Comparison of ENCODE assay signal across 8 cellular contexts in the genomic region with DNA sequence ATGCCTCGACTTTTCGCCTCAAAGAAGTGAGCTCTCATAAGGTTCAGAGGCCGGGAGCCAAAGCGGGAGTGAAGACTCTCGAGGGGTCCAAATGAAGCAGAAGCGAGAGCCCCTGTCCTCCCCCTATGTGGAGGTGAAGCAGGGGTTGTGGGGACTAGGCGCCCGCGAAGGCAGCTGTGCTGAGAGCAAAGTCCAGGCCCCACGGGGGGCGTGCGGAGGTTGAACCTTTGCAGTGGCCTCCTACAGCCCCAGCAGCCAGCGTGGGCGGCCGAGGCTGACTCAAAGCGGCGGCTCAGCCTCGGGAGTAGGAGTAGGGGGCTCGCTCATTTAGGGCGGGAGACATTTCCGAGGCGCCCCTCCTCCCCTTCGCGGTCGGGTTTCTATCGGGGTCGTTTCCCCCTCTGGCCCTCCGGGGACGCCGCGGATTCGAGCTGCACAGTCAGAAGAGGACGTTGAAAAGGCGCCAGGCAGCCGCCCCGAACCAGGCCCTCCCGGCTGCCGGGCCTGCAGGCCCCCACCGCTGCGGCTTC. TPM values are rescaled to one million over a fixed set of nuclear protein-coding genes. Genes with fewer than 3 reads are reported as not detected.
DNase-seq lines count a peak whose midpoint lies in the region; ATAC-seq and TF ChIP-seq lines count a peak whose summit lies in the region.

No MANE protein-coding gene starts in this region.

- no peaks in the 10 kb centered on the region for H3K9me3 Mint-ChIP-seq in activated T-cell treated with anti-CD3 and anti-CD28 coated beads, Interleukin-2, amount 50 U/mL, for 24 hours
- no peaks in the 10 kb centered on the region for H3K9me3 Mint-ChIP-seq in natural killer cell

- intact Hi-C loops in natural killer cell (cut with micrococcal nuclease) = loop anchor here (5.0 to 10.0 kb wide), 3 partner anchors 35 to 218 kb away; a partner anchor contains a TSS

- H3K4me1 Mint-ChIP-seq in activated T-cell treated with anti-CD3 and anti-CD28 coated beads, Interleukin-2, amount 50 U/mL, for 24 hours (ENCODE audit: low read depth) = peaks cover 40% of the 10 kb centered on the region
- peaks cover 35% of the 10 kb centered on the region in 2 donors for H3K4me1 Mint-ChIP-seq in natural killer cell

- H3K27me3 Mint-ChIP-seq in activated T-cell treated with anti-CD3 and anti-CD28 coated beads, Interleukin-2, amount 50 U/mL, for 24 hours = no peaks in the 10 kb centered on the region
- no peaks in the 10 kb centered on the region for H3K27me3 Mint-ChIP-seq in natural killer cell (ENCODE audit: low read depth in 2 of 2)

- TF ChIP-seq CTCF in RWPE1 (conservative IDR thresholded peaks at IDR 0.05; ENCODE audit: low read depth) = no peak
- TF ChIP-seq CTCF in natural killer cell (IDR thresholded peaks at IDR 0.05) = no peak

- peak overlapping the region; percentile 76 for H3K4me3 ChIP-seq in ectodermal cell (ENCODE audit: insufficient read depth, low read depth, low read length)
- peak overlapping the region; percentile 78 for H3K4me3 ChIP-seq in thymus (ENCODE audit: low read length)

- H3K36me3 ChIP-seq in ectodermal cell (ENCODE audit: control insufficient read depth, insufficient read depth, low read length) (no peaks in the 10 kb centered on the region), thymus (ENCODE audit: control insufficient read depth, insufficient read depth) (no peaks in the 10 kb centered on the region)

- H3K27ac Mint-ChIP-seq in activated T-cell treated with anti-CD3 and anti-CD28 coated beads, Interleukin-2, amount 50 U/mL, for 24 hours = no peak overlapping the region
- H3K27ac Mint-ChIP-seq in natural killer cell = no peak overlapping the region

- H3K4me1 ChIP-seq in ectodermal cell (ENCODE audit: control insufficient read depth, insufficient read depth, low read length) = peaks cover 30% of the 10 kb centered on the region
- H3K4me1 ChIP-seq in thymus (ENCODE audit: control insufficient read depth, insufficient read depth, low read length) = peaks cover 19% of the 10 kb centered on the region

- H3K27ac ChIP-seq in RWPE1 (peak overlapping the region; percentile 62), ectodermal cell (ENCODE audit: insufficient read depth, low read depth, low read length, poor library complexity, severe bottlenecking) (peak overlapping the region; percentile 80), thymus (ENCODE audit: low read depth) (peak overlapping the region; percentile 97)

- CTCF ChIA-PET in RWPE1 (lab: Yijun Ruan, JAX) = interaction anchor here (0.6 to 1.5 kb wide), 4 partner anchors 16 to 1093 kb away, joined by 3 to 6 read pairs (median 4); no protein-coding TSS in a partner anchor

- H3K36me3 Mint-ChIP-seq in activated T-cell treated with anti-CD3 and anti-CD28 coated beads, Interleukin-2, amount 50 U/mL, for 24 hours (ENCODE audit: low read depth) = peaks cover 8% of the 10 kb centered on the region
- no peaks in the 10 kb centered on the region for H3K36me3 Mint-ChIP-seq in natural killer cell

- peak; percentile 58 for DNase-seq in activated T-cell treated with anti-CD3 and anti-CD28 coated beads for 4 hours
- DNase-seq in activated T-cell treated with anti-CD3 and anti-CD28 coated beads, Interleukin-2, amount 50 U/mL, for 24 hours = no peak
- DNase-seq in RWPE1 (ENCODE audit: low spot score) = peak; percentile 28
- no peak for DNase-seq in natural killer cell
- DNase-seq in HK-2 (ENCODE audit: unreplicated experiment) = no peak

- peak; percentile 33 for ATAC-seq in HG02943 (IDR thresholded peaks at IDR 0.05; ENCODE audit: low read depth, unreplicated experiment)
- ATAC-seq in natural killer cell = peak; percentile 3 to 7 (median 3)

- peaks cover 14% of the 10 kb centered on the region for H3K27me3 ChIP-seq in ectodermal cell (ENCODE audit: control insufficient read depth, insufficient read depth, low read length, poor library complexity, severe bottlenecking)
- H3K27me3 ChIP-seq in thymus (ENCODE audit: control insufficient read depth, insufficient read depth) = no peaks in the 10 kb centered on the region

- H3K9me3 ChIP-seq in ectodermal cell (ENCODE audit: control insufficient read depth, low read length) (no peaks in the 10 kb centered on the region), thymus (ENCODE audit: control insufficient read depth) (no peaks in the 10 kb centered on the region)

- POLR2A ChIA-PET in RWPE1 (lab: Yijun Ruan, JAX; ENCODE audit: low non-redundant PET) = no interaction called here

- no peak overlapping the region for H3K4me3 Mint-ChIP-seq in activated T-cell treated with anti-CD3 and anti-CD28 coated beads, Interleukin-2, amount 50 U/mL, for 24 hours
- H3K4me3 Mint-ChIP-seq in natural killer cell = no peak overlapping the region

- WGBS in ectodermal cell, 2 experiments = 1% methylated on average over 40 of the region's 40 CpGs
- WGBS in thymus = 13% methylated on average over 40 of the region's 40 CpGs

RNA-seq across cellular contexts. Expression of a gene that starts 0.5 kb away (rescaled TPM):
- 122 TPM for polyA plus RNA-seq in ectodermal cell (2013, experiment 1 of 4)
- 127 TPM for polyA plus RNA-seq in ectodermal cell (2013, experiment 2 of 4)
- 123 TPM for polyA plus RNA-seq in ectodermal cell (2013, experiment 3 of 4)
- 132 TPM for polyA plus RNA-seq in ectodermal cell (2013, experiment 4 of 4)
- 100 to 1,000 TPM; 341 to 437 (median 344) TPM for total RNA-seq in natural killer cell
- 112 TPM for polyA plus RNA-seq in thymus

Comparison
In these comparisons a context has a peak if more than half of its experiments do, and no peak if none do; other contexts are left out.
1. DNase-seq: peak in activated T-cell treated with anti-CD3 and anti-CD28 coated beads for 4 hours (single experiment) and RWPE1 (single experiment); none in activated T-cell treated with anti-CD3 and anti-CD28 coated beads, Interleukin-2, amount 50 U/mL, for 24 hours (single experiment), natural killer cell (single experiment) and HK-2 (single experiment).
2. Peak in every context shown above with its lines, with median percentiles within 50 percentile points of each other: H3K27ac ChIP-seq.